ENCODE assay signal across 7 cellular contexts in the genomic region with DNA sequence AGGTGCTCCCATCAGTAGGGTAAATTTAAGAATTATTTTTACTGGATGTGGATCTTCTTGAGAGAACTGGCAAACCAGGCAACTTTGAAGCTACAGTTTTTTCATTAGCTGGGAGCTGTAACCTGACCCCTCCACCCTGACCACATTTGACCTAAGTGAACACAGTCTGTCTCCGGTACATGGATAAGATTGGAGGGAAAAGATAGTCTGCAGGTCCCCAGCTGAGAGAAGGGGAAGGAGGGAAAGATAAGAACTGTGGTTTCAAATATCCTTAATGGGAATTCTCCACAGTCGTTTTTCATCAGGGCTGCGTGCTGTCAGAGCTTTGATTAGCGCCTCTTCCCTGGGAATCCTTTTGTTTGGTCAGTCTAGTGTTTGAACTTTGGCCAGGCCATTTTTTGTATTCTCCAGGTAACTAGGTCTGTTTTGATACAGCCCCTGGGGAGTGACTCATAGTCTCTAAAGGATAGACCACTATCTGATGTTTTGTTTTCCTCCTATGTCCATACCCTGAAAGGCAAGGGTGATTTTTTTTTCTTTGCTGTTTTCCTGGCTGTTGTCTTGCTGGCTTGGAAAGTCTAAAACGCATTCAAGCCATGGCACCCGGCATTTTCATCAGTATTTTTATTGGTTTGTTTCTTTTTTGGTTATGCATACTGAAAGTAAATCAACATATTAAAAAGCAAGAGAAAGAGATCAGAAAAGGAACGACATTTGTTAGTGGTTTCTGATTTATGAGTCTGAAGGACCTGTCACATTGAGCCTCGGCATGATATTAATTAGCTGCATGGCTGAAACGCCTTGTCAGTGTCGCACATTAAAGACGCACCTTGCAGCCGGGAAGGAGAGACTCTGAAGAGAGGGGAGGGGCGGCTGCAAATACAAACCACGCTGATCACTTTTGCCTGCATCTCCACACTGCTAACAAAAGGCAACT.
DNase-seq lines count a peak whose midpoint lies in the region; ATAC-seq and TF ChIP-seq lines count a peak whose summit lies in the region.

No MANE protein-coding gene starts in this region.

- H3K27me3 Mint-ChIP-seq in activated naive CD8-positive, alpha-beta T cell treated with anti-CD3 and anti-CD28 coated beads, Interleukin-2, amount 10 ng/mL, durations not matched to agents 7 days and 5 days, result peaks cover 11% of the 10 kb centered on the region
- no peaks in the 10 kb centered on the region for H3K27me3 Mint-ChIP-seq in neural crest cell (ENCODE audit: low read depth)

- WGBS in aorta, 2 donors, result 33 to 37% methylated on average over 14 of the region's 14 CpGs

- H3K9me3 Mint-ChIP-seq in activated naive CD8-positive, alpha-beta T cell treated with anti-CD3 and anti-CD28 coated beads, Interleukin-2, amount 10 ng/mL, durations not matched to agents 7 days and 5 days, result no peaks in the 10 kb centered on the region
- no peaks in the 10 kb centered on the region for H3K9me3 Mint-ChIP-seq in neural crest cell

- no peak for TF ChIP-seq CTCF in neural crest cell (conservative IDR thresholded peaks at IDR 0.05)

- H3K27ac ChIP-seq in aorta (ENCODE audit: low read depth in 1 of 2, low read length in 2 of 2), result no peak overlapping the region

- POLR2A ChIA-PET in activated naive CD8-positive, alpha-beta T cell treated with anti-CD3 and anti-CD28 coated beads, Interleukin-2, amount 10 ng/mL, durations not matched to agents 7 days and 5 days (lab: Charles Lee), result interaction anchor here (0.6 kb wide), 1 partner anchor 810 kb away, joined by 3 read pairs; a partner anchor contains a TSS

- peak; percentile 73 for DNase-seq in HAP-1 (ENCODE audit: low spot score in 2 of 2)
- DNase-seq in NCI-H2107 (lab: John Stamatoyannopoulos, UW), result peak; percentile 42
- DNase-seq in activated naive CD8-positive, alpha-beta T cell treated with anti-CD3 and anti-CD28 coated beads, Interleukin-2, amount 10 ng/mL, durations not matched to agents 7 days and 5 days, result no peak
- DNase-seq in neural crest cell (ENCODE audit: low read depth, low spot score), result no peak
- no peak for DNase-seq in hepatic stellate cell (ENCODE audit: low spot score)
- DNase-seq in aorta, result no peak

- no peak overlapping the region for H3K27ac Mint-ChIP-seq in activated naive CD8-positive, alpha-beta T cell treated with anti-CD3 and anti-CD28 coated beads, Interleukin-2, amount 10 ng/mL, durations not matched to agents 7 days and 5 days
- no peak overlapping the region for H3K27ac Mint-ChIP-seq in neural crest cell (ENCODE audit: unreplicated experiment)

- H3K4me3 Mint-ChIP-seq in activated naive CD8-positive, alpha-beta T cell treated with anti-CD3 and anti-CD28 coated beads, Interleukin-2, amount 10 ng/mL, durations not matched to agents 7 days and 5 days, result peak overlapping the region; percentile 58
- peak overlapping the region; percentile 51 for H3K4me3 Mint-ChIP-seq in neural crest cell

- H3K27me3 ChIP-seq in HAP-1 (ENCODE audit: low read depth), result no peaks in the 10 kb centered on the region
- no peaks in the 10 kb centered on the region for H3K27me3 ChIP-seq in aorta (ENCODE audit: control insufficient read depth in 1 of 2, insufficient read depth in 2 of 2, low read length in 1 of 2)

- no peak overlapping the region for H3K4me3 ChIP-seq in HAP-1
- H3K4me3 ChIP-seq in aorta (ENCODE audit: low read length in 2 of 2), result no peak overlapping the region

- H3K4me1 Mint-ChIP-seq in activated naive CD8-positive, alpha-beta T cell treated with anti-CD3 and anti-CD28 coated beads, Interleukin-2, amount 10 ng/mL, durations not matched to agents 7 days and 5 days, result peaks cover 9% of the 10 kb centered on the region
- H3K4me1 Mint-ChIP-seq in neural crest cell, result peaks cover 21% of the 10 kb centered on the region

- intact Hi-C loops in aorta (cut with DNase I), result no loop called here

- in situ Hi-C loops in HAP-1 (cut with MboI; ENCODE audit: low sequenced_read_pairs), result no loop called here

- no peaks in the 10 kb centered on the region for H3K36me3 ChIP-seq in HAP-1 (replicated peaks)
- no peaks in the 10 kb centered on the region for H3K36me3 ChIP-seq in aorta (ENCODE audit: control insufficient read depth in 1 of 2, insufficient read depth in 2 of 2, low read length in 1 of 2)

- H3K4me1 ChIP-seq in HAP-1 (peaks cover 20% of the 10 kb centered on the region), aorta (ENCODE audit: control insufficient read depth in 1 of 2, insufficient read depth in 2 of 2, low read length in 2 of 2) (peaks cover 0 to 12% of the 10 kb centered on the region in 2 donors)

- no peaks in the 10 kb centered on the region for H3K36me3 Mint-ChIP-seq in activated naive CD8-positive, alpha-beta T cell treated with anti-CD3 and anti-CD28 coated beads, Interleukin-2, amount 10 ng/mL, durations not matched to agents 7 days and 5 days
- H3K36me3 Mint-ChIP-seq in neural crest cell (ENCODE audit: low read depth), result no peaks in the 10 kb centered on the region

- ATAC-seq in activated naive CD8-positive, alpha-beta T cell treated with anti-CD3 and anti-CD28 coated beads, Interleukin-2, amount 10 ng/mL, durations not matched to agents 7 days and 5 days (ENCODE audit: low read depth), result no peak
- ATAC-seq in GM19452 (IDR thresholded peaks at IDR 0.05; ENCODE audit: unreplicated experiment), result no peak
- no peak for ATAC-seq in aorta (ENCODE audit: low FRiP score)

- no peaks in the 10 kb centered on the region for H3K9me3 ChIP-seq in HAP-1
- no peaks in the 10 kb centered on the region for H3K9me3 ChIP-seq in aorta (ENCODE audit: control insufficient read depth, low read length)

Comparison
In these comparisons a context has a peak if more than half of its experiments do, and no peak if none do; other contexts are left out.
1. DNase-seq: peak in HAP-1 (2 of 2) and NCI-H2107 (single experiment); none in activated naive CD8-positive, alpha-beta T cell treated with anti-CD3 and anti-CD28 coated beads, Interleukin-2, amount 10 ng/mL, durations not matched to agents 7 days and 5 days (single experiment), neural crest cell (single experiment), hepatic stellate cell (single experiment) and aorta (0 of 2).